Comparison of ENCODE assay signal across 1 cellular context in genomic region chr16:73289232-73289631, GRCh38.
TF ChIP-seq lines count a peak whose summit lies in the region.

No MANE protein-coding gene starts in this region.

TF ChIP-seq in HepG2, 621 proteins besides CTCF, POLR2A, EP300 and RAD21 (continued from another document):
- TF ChIP-seq ZNF512B (CRISPR knock-in tag; IDR thresholded peaks at IDR 0.05; ENCODE audit: borderline replicate concordance) = no peak
- no peak for TF ChIP-seq KLF6 (CRISPR knock-in tag; IDR thresholded peaks at IDR 0.05)
- no peak for TF ChIP-seq ZNF749 (CRISPR knock-in tag; IDR thresholded peaks at IDR 0.05; ENCODE audit: borderline replicate concordance)
- no peak for TF ChIP-seq ISL2 (CRISPR knock-in tag; IDR thresholded peaks at IDR 0.05)
- TF ChIP-seq ZNF451 (CRISPR knock-in tag; IDR thresholded peaks at IDR 0.05) = no peak
- TF ChIP-seq KAT2B (IDR thresholded peaks at IDR 0.05; ENCODE audit: borderline replicate concordance, low read depth, low read length) = no peak
TF ChIP-seq in HepG2: peak in this region for 0.
